ENCODE assay signal across 9 cellular contexts in genomic region chr12:103757248-103757647, GRCh38.
"Had no signal": no experiment of that assay in that cellular context is flagged by ENCODE, and none has a peak within 500 bp of the region (broad histone marks: within the 10 kb centered on the region; RNA-seq: fewer than 3 reads in every experiment).

No MANE protein-coding gene starts in this region.

- H2AFZ ChIP-seq: GM23338 had no signal

- ATAC-seq: GM23338, HCT116, HepG2 had no signal

- H3K27ac Mint-ChIP-seq: GM23338, HFFc6 had no signal

- H3K36me3 Mint-ChIP-seq: IgD-negative memory B cell had no signal

- H3K27me3 Mint-ChIP-seq: IgD-negative memory B cell had no signal

- H3K4me2 ChIP-seq: GM23338 had no signal

- FAIRE-seq: HepG2 had no signal

- H3K4me1 Mint-ChIP-seq: IgD-negative memory B cell had no signal

- H3K36me3 ChIP-seq: HAP-1 had no signal

- H3K9me3 ChIP-seq: HAP-1 had no signal

- H3K4me1 ChIP-seq: HAP-1 had no signal

- DNase-seq: H7, HFFc6, KBM-7 had no signal

- H3K4me3 Mint-ChIP-seq: GM23338, HFFc6, IgD-negative memory B cell had no signal

- H3K4me3 ChIP-seq: GM23338, HAP-1 had no signal

- H3K27ac ChIP-seq: HL-60 had no signal

- H3K9me3 Mint-ChIP-seq: GM23338, HFFc6, IgD-negative memory B cell had no signal
